Comparison of ENCODE assay signal across 9 cellular contexts in the genomic region with DNA sequence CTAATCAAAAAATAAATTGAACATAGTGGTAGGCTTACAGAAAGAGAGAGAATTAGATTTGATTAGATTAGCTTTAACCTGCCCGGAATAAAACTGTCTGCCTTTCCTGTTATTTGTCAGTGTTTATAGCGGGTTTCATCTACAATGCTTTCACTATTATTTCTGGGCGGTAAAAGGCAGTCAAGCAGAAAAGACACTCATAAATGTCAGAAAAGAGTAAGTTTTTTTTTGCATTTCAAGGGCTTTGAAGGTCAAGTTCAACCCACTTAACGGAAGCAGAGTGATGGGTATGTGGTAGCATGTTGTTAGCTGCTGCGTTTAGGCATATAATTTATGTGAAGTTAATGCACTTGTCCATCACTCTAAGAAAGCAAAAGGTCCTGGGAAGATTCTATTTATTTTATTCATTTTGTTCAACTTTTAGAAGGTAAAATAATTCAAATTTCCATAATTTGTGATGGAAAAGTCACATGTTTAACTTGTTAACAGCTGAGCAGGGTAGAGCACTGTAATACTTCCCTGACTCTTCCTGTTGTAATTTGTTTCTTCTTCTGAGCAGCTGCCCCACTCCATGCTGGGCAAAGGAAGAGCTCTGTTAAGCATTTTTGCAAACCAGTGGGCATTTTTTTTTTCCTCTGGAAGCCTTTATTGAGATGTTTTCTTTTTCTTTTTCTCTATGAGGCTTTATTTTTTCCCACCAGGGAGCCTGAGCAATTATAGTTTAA.
A peak's percentile ranks its signal among the peaks of the same experiment; 100 is the strongest.
DNase-seq lines count a peak whose midpoint lies in the region; ATAC-seq, FAIRE-seq and TF ChIP-seq lines count a peak whose summit lies in the region.
"Had no signal": no experiment of that assay in that cellular context is flagged by ENCODE, and none has a peak within 500 bp of the region (broad histone marks: within the 10 kb centered on the region; RNA-seq: fewer than 3 reads in every experiment).

No MANE protein-coding gene starts in this region.

- H3K9ac ChIP-seq in kidney (ENCODE audit: low read length in 2 of 2), result no peak overlapping the region

- peak; percentile 76 for ATAC-seq in GM19372 (IDR thresholded peaks at IDR 0.05; ENCODE audit: low read depth, unreplicated experiment)
- ATAC-seq in HG03095 (IDR thresholded peaks at IDR 0.05; ENCODE audit: unreplicated experiment), result peak; percentile 72

- H3K27ac ChIP-seq in kidney (ENCODE audit: low read depth in 2 of 2, low read length in 2 of 2), result no peak overlapping the region

- no peak for TF ChIP-seq CTCF in GM06990 (IDR thresholded peaks at IDR 0.05; ENCODE audit: insufficient read depth, low read length, poor library complexity, severe bottlenecking)
- TF ChIP-seq CTCF in glutamatergic neuron (IDR thresholded peaks at IDR 0.05; ENCODE audit: partially characterized antibody, unreplicated experiment), result no peak
- no peak for TF ChIP-seq CTCF in kidney (IDR thresholded peaks at IDR 0.05; ENCODE audit: borderline replicate concordance, extremely low read depth, insufficient read depth)

- peak overlapping the region; percentile 76 for H3K4me3 Mint-ChIP-seq in T-helper 2 cell treated with Interferon-gamma antibody and Interleukin-4, amounts not matched to agents 5 μg/mL and 100 μg/mL, for 36 hours
- no peak overlapping the region for H3K4me3 Mint-ChIP-seq in glutamatergic neuron (ENCODE audit: unreplicated experiment)

- DNase-seq in GM06990 (ENCODE audit: extremely low read depth, insufficient read length), result peak; percentile 55
- no peak for DNase-seq in T-helper 2 cell treated with Interferon-gamma antibody and Interleukin-4, amounts not matched to agents 5 μg/mL and 100 μg/mL, for 36 hours (ENCODE audit: low spot score)
- DNase-seq in T-helper 9 cell, result no peak
- no peak for DNase-seq in glutamatergic neuron
- DNase-seq in middle frontal gyrus (ENCODE audit: extremely low spot score, low spot score), result no peak
- DNase-seq in kidney, result no peak
- DNase-seq: caudate nucleus had no signal

- peaks cover 54% of the 10 kb centered on the region for H3K4me1 Mint-ChIP-seq in T-helper 2 cell treated with Interferon-gamma antibody and Interleukin-4, amounts not matched to agents 5 μg/mL and 100 μg/mL, for 36 hours (ENCODE audit: low read depth)
- H3K4me1 Mint-ChIP-seq in glutamatergic neuron (ENCODE audit: low read depth, unreplicated experiment), result peaks cover 26% of the 10 kb centered on the region

- H3K27me3 Mint-ChIP-seq in T-helper 2 cell treated with Interferon-gamma antibody and Interleukin-4, amounts not matched to agents 5 μg/mL and 100 μg/mL, for 36 hours (ENCODE audit: low read depth), result no peaks in the 10 kb centered on the region
- H3K27me3 Mint-ChIP-seq in glutamatergic neuron (ENCODE audit: unreplicated experiment), result no peaks in the 10 kb centered on the region

- no peaks in the 10 kb centered on the region for H3K9me3 ChIP-seq in kidney (ENCODE audit: control insufficient read depth in 1 of 2, low read length in 2 of 2)

- no peaks in the 10 kb centered on the region for H3K9me3 Mint-ChIP-seq in T-helper 2 cell treated with Interferon-gamma antibody and Interleukin-4, amounts not matched to agents 5 μg/mL and 100 μg/mL, for 36 hours
- H3K9me3 Mint-ChIP-seq in glutamatergic neuron (ENCODE audit: unreplicated experiment), result no peaks in the 10 kb centered on the region

- no peaks in the 10 kb centered on the region for H3K36me3 Mint-ChIP-seq in T-helper 2 cell treated with Interferon-gamma antibody and Interleukin-4, amounts not matched to agents 5 μg/mL and 100 μg/mL, for 36 hours (ENCODE audit: low read depth)
- H3K36me3 Mint-ChIP-seq in glutamatergic neuron (ENCODE audit: unreplicated experiment), result no peaks in the 10 kb centered on the region

- H3K4me3 ChIP-seq in GM06990 (replicated peaks; ENCODE audit: low read depth, low read length) (no peak overlapping the region), kidney (ENCODE audit: low read length in 2 of 2) (no peak overlapping the region)

- no peaks in the 10 kb centered on the region for H3K36me3 ChIP-seq in GM06990 (ENCODE audit: control insufficient read depth, insufficient read depth, low read length)
- no peaks in the 10 kb centered on the region for H3K36me3 ChIP-seq in kidney (ENCODE audit: control insufficient read depth in 1 of 2, insufficient read depth in 2 of 2, low read length in 2 of 2)

- intact Hi-C loops in kidney (cut with DNase I), result no loop called here

- H3K4me1 ChIP-seq in kidney (ENCODE audit: control insufficient read depth in 1 of 2, insufficient read depth in 1 of 2, low read depth in 1 of 2, low read length in 2 of 2), result no peaks in the 10 kb centered on the region

- peak overlapping the region; percentile 89 for H3K27ac Mint-ChIP-seq in T-helper 2 cell treated with Interferon-gamma antibody and Interleukin-4, amounts not matched to agents 5 μg/mL and 100 μg/mL, for 36 hours
- no peak overlapping the region for H3K27ac Mint-ChIP-seq in glutamatergic neuron (ENCODE audit: unreplicated experiment)

- no peaks in the 10 kb centered on the region; the same call in 1 of the 2 replicates for H3K27me3 ChIP-seq in GM06990 (replicated peaks; ENCODE audit: control insufficient read depth, insufficient read depth, low read length)

- no peak for FAIRE-seq in kidney (lab: Jason Lieb, UNC)
